Comparison of ENCODE assay signal across 29 cellular contexts in the genomic region with DNA sequence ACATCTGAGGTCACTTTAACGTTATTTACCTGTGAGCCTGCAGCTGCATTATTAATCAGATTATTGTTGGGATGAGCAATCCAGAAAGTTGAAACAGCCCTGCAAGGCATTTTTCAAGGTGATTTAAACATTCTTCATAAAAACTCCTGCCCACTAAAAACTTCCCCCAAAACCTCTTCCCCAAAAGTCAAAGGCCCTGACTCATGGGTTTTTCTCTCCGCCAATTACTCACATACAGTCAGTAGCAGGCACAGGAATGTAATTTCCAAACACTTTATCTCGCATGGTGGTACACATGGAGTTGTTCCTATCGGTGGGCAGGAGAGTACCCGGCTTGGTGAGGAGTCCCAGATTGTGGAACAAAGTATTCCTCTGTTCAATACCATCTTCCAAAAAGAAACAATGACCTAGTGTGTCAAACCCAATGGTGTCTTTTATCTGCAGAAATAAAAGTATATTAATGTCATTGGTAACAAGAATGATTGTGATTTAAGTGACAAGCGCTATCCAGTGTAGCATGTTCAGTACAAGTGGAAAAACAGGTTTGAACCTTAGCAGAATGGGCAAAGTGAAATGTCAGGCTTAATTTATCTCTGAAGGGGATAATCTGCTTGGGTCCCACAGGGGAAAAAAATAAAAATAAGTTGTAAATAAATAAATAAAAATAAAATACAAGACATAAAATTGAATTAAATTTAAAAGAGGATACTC. TPM values are rescaled to one million over a fixed set of nuclear protein-coding genes. Genes with fewer than 3 reads are reported as not detected.
A peak's percentile ranks its signal among the peaks of the same experiment; 100 is the strongest.
DNase-seq lines count a peak whose midpoint lies in the region; ATAC-seq and TF ChIP-seq lines count a peak whose summit lies in the region.
"Had no signal": no experiment of that assay in that cellular context is flagged by ENCODE, and none has a peak within 500 bp of the region (broad histone marks: within the 10 kb centered on the region; RNA-seq: fewer than 3 reads in every experiment).

No MANE protein-coding gene starts in this region.

- CTCF ChIA-PET in Calu3 (lab: Charles Lee) (no interaction called here), HEK293T (lab: Yijun Ruan, JAX) (interaction anchor here (0.7 kb wide), 1 partner anchor 14 kb away, joined by 4 read pairs; no protein-coding TSS in a partner anchor)

- H3K4me3 Mint-ChIP-seq in Calu3 (ENCODE audit: low read depth, unreplicated experiment) = no peak overlapping the region
- H3K4me3 Mint-ChIP-seq: activated CD4-positive, alpha-beta memory T cell treated with anti-CD3 and anti-CD28 coated beads, Interleukin-2, amount 10 ng/mL, durations not matched to agents 7 days and 5 days; CD14-positive monocyte; endodermal cell; stimulated activated naive B cell treated with anti-CD40 and anti-IgM and Interleukin-4, amounts not matched to agents 10 μg/mL and 1 μg/mL and 100 μg/mL, for 72 hours had no signal

- H3K9me3 ChIP-seq in effector memory CD4-positive, alpha-beta T cell (ENCODE audit: control insufficient read depth, low read length) = no peaks in the 10 kb centered on the region
- H3K9me3 ChIP-seq: esophagus squamous epithelium, gastrocnemius medialis, Peyer's patch, suprapubic skin, uterus had no signal

- H3K27ac ChIP-seq in epithelial cell of prostate = peak overlapping the region; percentile 33
- no peak overlapping the region for H3K27ac ChIP-seq in effector memory CD4-positive, alpha-beta T cell (ENCODE audit: insufficient read depth, low read length, poor library complexity, severe bottlenecking)
- H3K27ac ChIP-seq: esophagus squamous epithelium, gastrocnemius medialis, Peyer's patch, suprapubic skin, uterus had no signal

- no peaks in the 10 kb centered on the region for H3K4me1 ChIP-seq in effector memory CD4-positive, alpha-beta T cell (ENCODE audit: control insufficient read depth, insufficient read depth, low read length, poor library complexity, severe bottlenecking)
- H3K4me1 ChIP-seq: gastrocnemius medialis, Peyer's patch, uterus had no signal

- peaks cover 62% of the 10 kb centered on the region for H3K36me3 Mint-ChIP-seq in Calu3 (ENCODE audit: insufficient read depth, unreplicated experiment)

- H3K36me3 ChIP-seq in effector memory CD4-positive, alpha-beta T cell (ENCODE audit: control insufficient read depth, insufficient read depth, low read length) = peaks cover 70% of the 10 kb centered on the region
- H3K36me3 ChIP-seq: uterus had no signal

- H3K27ac Mint-ChIP-seq in Calu3 (ENCODE audit: unreplicated experiment) = peak overlapping the region; percentile 31
- H3K27ac Mint-ChIP-seq: activated CD4-positive, alpha-beta memory T cell treated with anti-CD3 and anti-CD28 coated beads, Interleukin-2, amount 10 ng/mL, durations not matched to agents 7 days and 5 days; endodermal cell had no signal

- peaks cover 25% of the 10 kb centered on the region for H3K4me1 Mint-ChIP-seq in Calu3 (ENCODE audit: low read depth, unreplicated experiment)
- H3K4me1 Mint-ChIP-seq: CD14-positive monocyte had no signal

- no peak overlapping the region for H3K4me3 ChIP-seq in effector memory CD4-positive, alpha-beta T cell (ENCODE audit: insufficient read depth, low read depth, low read length, poor library complexity, severe bottlenecking)
- H3K4me3 ChIP-seq: esophagus squamous epithelium, gastrocnemius medialis, Peyer's patch, suprapubic skin, uterus had no signal

- DNase-seq in Calu3 (no peak), EL (peak; percentile 45), RPMI7951 (ENCODE audit: low read depth) (peak; percentile 52), epithelial cell of prostate (ENCODE audit: low read depth, low spot score) (no peak), HEK293T (ENCODE audit: extremely low spot score) (no peak), NCI-H345 treated with DMSO at 0.1 percent for 48 hours (lab: John Stamatoyannopoulos, UW; ENCODE audit: unreplicated experiment) (no peak)
- no peak for DNase-seq in effector memory CD4-positive, alpha-beta T cell
- DNase-seq: activated CD4-positive, alpha-beta memory T cell treated with anti-CD3 and anti-CD28 coated beads, Interleukin-2, amount 10 ng/mL, durations not matched to agents 7 days and 5 days; activated CD8-positive, alpha-beta memory T cell treated with anti-CD3 and anti-CD28 coated beads, Interleukin-2, amount 50 U/mL, for 48 hours; anterior cingulate cortex; cortex of kidney; endodermal cell; esophagus squamous epithelium; gastrocnemius medialis; hypothalamus; mesendoderm; NCI-H1694 treated with DMSO at 0.1 percent for 48 hours; NCI-H526 treated with DMSO at 0.1 percent for 48 hours; Peyer's patch; stimulated activated naive B cell treated with anti-CD40 and anti-IgM and Interleukin-4, amounts not matched to agents 10 μg/mL and 1 μg/mL and 100 μg/mL, for 72 hours; T-helper 1 cell; uterus had no signal

- no peaks in the 10 kb centered on the region for H3K27me3 ChIP-seq in effector memory CD4-positive, alpha-beta T cell (replicated peaks; ENCODE audit: control insufficient read depth, insufficient read depth, low read length, poor library complexity, severe bottlenecking)
- H3K27me3 ChIP-seq: esophagus squamous epithelium, gastrocnemius medialis, Peyer's patch, suprapubic skin, uterus had no signal

- ATAC-seq in HG03378 (IDR thresholded peaks at IDR 0.05; ENCODE audit: unreplicated experiment) = no peak
- ATAC-seq: activated CD4-positive, CD25-positive, alpha-beta regulatory T cell treated with anti-CD3 and anti-CD28 coated beads, Interleukin-2, amount 50 U/mL, for 24 hours; activated naive CD4-positive, alpha-beta T cell treated with anti-CD3 and anti-CD28 coated beads, Interleukin-2, amount 50 U/mL, for 72 hours; gastrocnemius medialis; left lobe of liver; sciatic nerve; stimulated activated naive B cell treated with anti-CD40 and anti-IgM and Interleukin-4, amounts not matched to agents 10 μg/mL and 1 μg/mL and 100 μg/mL, for 72 hours had no signal

- no peak for TF ChIP-seq CTCF in Calu3 (IDR thresholded peaks at IDR 0.05; ENCODE audit: unreplicated experiment)

- BruUV-seq in Calu3 (replicated peaks; lab: Mats Ljungman, UMichigan) = no TSS peak

- no peaks in the 10 kb centered on the region for H3K9me3 Mint-ChIP-seq in Calu3 (ENCODE audit: low read depth, unreplicated experiment)
- H3K9me3 Mint-ChIP-seq: activated CD4-positive, alpha-beta memory T cell treated with anti-CD3 and anti-CD28 coated beads, Interleukin-2, amount 10 ng/mL, durations not matched to agents 7 days and 5 days; activated naive CD4-positive, alpha-beta T cell treated with anti-CD3 and anti-CD28 coated beads, Interleukin-2, amount 50 U/mL, for 72 hours; CD14-positive monocyte; endodermal cell; stimulated activated naive B cell treated with anti-CD40 and anti-IgM and Interleukin-4, amounts not matched to agents 10 μg/mL and 1 μg/mL and 100 μg/mL, for 72 hours had no signal

- no peaks in the 10 kb centered on the region for H3K27me3 Mint-ChIP-seq in Calu3 (ENCODE audit: unreplicated experiment)
- H3K27me3 Mint-ChIP-seq: activated CD4-positive, alpha-beta memory T cell treated with anti-CD3 and anti-CD28 coated beads, Interleukin-2, amount 10 ng/mL, durations not matched to agents 7 days and 5 days; stimulated activated naive B cell treated with anti-CD40 and anti-IgM and Interleukin-4, amounts not matched to agents 10 μg/mL and 1 μg/mL and 100 μg/mL, for 72 hours had no signal

- intact Hi-C loops in Calu3 (cut with micrococcal nuclease; ENCODE audit: unreplicated experiment) = loop anchor here (5.0 kb wide), 1 partner anchor 32 kb away; no protein-coding TSS in a partner anchor

- POLR2A ChIA-PET in HEK293T (lab: Yijun Ruan, JAX) = no interaction called here

TF ChIP-seq in HEK293T, 16 proteins besides CTCF, POLR2A, EP300 and RAD21:
- TF ChIP-seq FOXK2 (IDR thresholded peaks at IDR 0.05) (no peak), BHLHE40 (IDR thresholded peaks at IDR 0.05; ENCODE audit: borderline replicate concordance) (no peak), LEF1 (IDR thresholded peaks at IDR 0.05; ENCODE audit: borderline replicate concordance) (no peak), FOXM1 (IDR thresholded peaks at IDR 0.05; ENCODE audit: borderline replicate concordance) (no peak), ZNF384 (IDR thresholded peaks at IDR 0.05) (no peak), CTBP1 (IDR thresholded peaks at IDR 0.05; ENCODE audit: borderline replicate concordance) (no peak), FOXA1 (IDR thresholded peaks at IDR 0.05) (no peak), NFRKB (IDR thresholded peaks at IDR 0.05) (no peak), SP1 (IDR thresholded peaks at IDR 0.05) (no peak)

RNA-seq across cellular contexts. Expression of a gene that starts 38.3 kb away (rescaled TPM):
- 89.0 and 122 TPM in 2 replicates for total RNA-seq in Calu3 (2022)
- total RNA-seq in RPMI7951 (2014; rRNA removed; shearing (Covaris generic)) = 17.2 and 26.3 TPM in 2 replicates

Comparison
In these comparisons a context has a peak if more than half of its experiments do, and no peak if none do; other contexts are left out.
1. DNase-seq: peak in EL (single experiment) and RPMI7951 (single experiment); none in Calu3 (single experiment), epithelial cell of prostate (single experiment), HEK293T (single experiment), NCI-H345 treated with DMSO at 0.1 percent for 48 hours (single experiment) and effector memory CD4-positive, alpha-beta T cell (0 of 3).